In genomic region chr19:49407079-49407478, GRCh38 we compare ENCODE assay signal across 40 cellular contexts. TPM values are rescaled to one million over a fixed set of nuclear protein-coding genes. Genes with fewer than 3 reads are reported as not detected.
"Had no signal": no experiment of that assay in that cellular context is flagged by ENCODE, and none has a peak within 500 bp of the region (broad histone marks: within the 10 kb centered on the region; RNA-seq: fewer than 3 reads in every experiment).

No MANE protein-coding gene starts in this region.

- H3K4me3 ChIP-seq: PC-9 had no signal

- H3K27me3 Mint-ChIP-seq: activated naive CD8-positive, alpha-beta T cell; activated naive CD8-positive, alpha-beta T cell treated with anti-CD3 and anti-CD28 coated beads, Interleukin-2, amount 50 U/mL, for 24 hours had no signal

- ATAC-seq: activated naive CD8-positive, alpha-beta T cell treated with anti-CD3 and anti-CD28 coated beads, Interleukin-2, amount 50 U/mL, for 24 hours; Right ventricle myocardium inferior; SK-N-SH treated with all-trans-retinoic acid at 6 μM for 48 hours had no signal

- H3K36me3 Mint-ChIP-seq: activated naive CD4-positive, alpha-beta T cell treated with anti-CD3 and anti-CD28 coated beads, Interleukin-2, amount 10 ng/mL, durations not matched to agents 7 days and 5 days; activated naive CD8-positive, alpha-beta T cell; brain had no signal

- H2AFZ ChIP-seq: PC-9 had no signal

- DNase-seq: activated CD4-positive, alpha-beta T cell treated with anti-CD3 and anti-CD28 coated beads for 1 hour; activated CD4-positive, alpha-beta T cell treated with anti-CD3 and anti-CD28 coated beads for 48 hours; activated CD4-positive, alpha-beta T cell treated with anti-CD3 and anti-CD28 coated beads, Interleukin-2, amount 50 U/mL, for 48 hours; activated CD4-positive, CD25-positive, alpha-beta regulatory T cell; activated CD8-positive, alpha-beta memory T cell treated with anti-CD3 and anti-CD28 coated beads, Interleukin-2, amount 50 U/mL, for 4 hours; activated effector memory CD4-positive, alpha-beta T cell treated with Interleukin-2 at 50 U/mL for 16 hours; activated naive CD4-positive, alpha-beta T cell treated with anti-CD3 and anti-CD28 coated beads, Interleukin-2, amount 10 ng/mL, durations not matched to agents 7 days and 5 days; activated naive CD8-positive, alpha-beta T cell treated with anti-CD3 and anti-CD28 coated beads, Interleukin-2, amount 50 U/mL, for 24 hours; activated T-cell treated with anti-CD3 and anti-CD28 coated beads for 4 hours; activated T-cell treated with anti-CD3 and anti-CD28 coated beads, Interleukin-2, amount 50 U/mL, for 4 hours; anterior cingulate cortex; central memory CD4-positive, alpha-beta T cell; MM.1S; MV-4-11; NCI-H1092; NCI-H1436 treated with DMSO at 0.1 percent for 48 hours; NCI-H1694 treated with DMSO at 0.1 percent for 48 hours; NCI-H2029; NCI-H2107; NCI-H2171; NCI-H510A; NCI-H526; NCI-H748 treated with DMSO at 0.1 percent for 48 hours; NK-92 treated with Interleukin-12 subunit alpha and Interleukin-12 subunit beta, amount 100 ng/mL, for 24 hours; PC-9; SIG-M5; SW 1271; T-helper 1 cell; T1000; WERI-Rb-1 had no signal

- H3K27ac Mint-ChIP-seq: activated naive CD4-positive, alpha-beta T cell treated with anti-CD3 and anti-CD28 coated beads, Interleukin-2, amount 10 ng/mL, durations not matched to agents 7 days and 5 days; activated naive CD8-positive, alpha-beta T cell; activated naive CD8-positive, alpha-beta T cell treated with anti-CD3 and anti-CD28 coated beads, Interleukin-2, amount 50 U/mL, for 24 hours had no signal

- H3K4me3 Mint-ChIP-seq: activated naive CD4-positive, alpha-beta T cell treated with anti-CD3 and anti-CD28 coated beads, Interleukin-2, amount 10 ng/mL, durations not matched to agents 7 days and 5 days; activated naive CD8-positive, alpha-beta T cell; activated naive CD8-positive, alpha-beta T cell treated with anti-CD3 and anti-CD28 coated beads, Interleukin-2, amount 50 U/mL, for 24 hours; activated T-cell treated with anti-CD3 and anti-CD28 coated beads, Interleukin-2, amount 50 U/mL, for 4 hours; activated T-helper 1 cell treated with anti-CD3 and anti-CD28 coated beads, Interleukin-12 subunit alpha, Interleukin-12 subunit beta, Interleukin-2, Interleukin-4 antibody, amounts not matched to agents 30 ng/mL and 10 ng/mL and 1 ng/mL, durations not matched to agents 14 hours and 24 hours and 36 hours; brain had no signal

- H3K36me3 ChIP-seq: WERI-Rb-1 had no signal

- H3K4me2 ChIP-seq: PC-9 had no signal

- H3K27ac ChIP-seq: PC-9, RWPE1, WERI-Rb-1 had no signal

- H3K9me3 Mint-ChIP-seq: activated naive CD4-positive, alpha-beta T cell treated with anti-CD3 and anti-CD28 coated beads, Interleukin-2, amount 10 ng/mL, durations not matched to agents 7 days and 5 days; activated naive CD8-positive, alpha-beta T cell treated with anti-CD3 and anti-CD28 coated beads, Interleukin-2, amount 50 U/mL, for 24 hours; activated T-cell treated with anti-CD3 and anti-CD28 coated beads, Interleukin-2, amount 50 U/mL, for 4 hours; activated T-helper 1 cell treated with anti-CD3 and anti-CD28 coated beads, Interleukin-12 subunit alpha, Interleukin-12 subunit beta, Interleukin-2, Interleukin-4 antibody, amounts not matched to agents 30 ng/mL and 10 ng/mL and 1 ng/mL, durations not matched to agents 14 hours and 24 hours and 36 hours had no signal

RNA-seq across cellular contexts. Expression of gene PTH2, which starts 16.2 kb away (rescaled TPM):
- total RNA-seq: activated T-cell treated with anti-CD3 and anti-CD28 coated beads, Interleukin-2, amount 50 U/mL, for 4 hours; activated T-helper 1 cell treated with anti-CD3 and anti-CD28 coated beads, Interleukin-12 subunit alpha, Interleukin-12 subunit beta, Interleukin-2, Interleukin-4 antibody, amounts not matched to agents 30 ng/mL and 10 ng/mL and 1 ng/mL, durations not matched to agents 14 hours and 24 hours and 36 hours; cerebellum; PC-9; Right ventricle myocardium inferior; SK-MEL-5; T-helper 2 cell treated with Interferon-gamma antibody and Interleukin-4, amounts not matched to agents 100 ng/mL and 5 ng/mL, for 36 hours had no signal

RNA-seq across cellular contexts. Expression of gene GFY, which starts 18.1 kb away (rescaled TPM):
- total RNA-seq: activated T-cell treated with anti-CD3 and anti-CD28 coated beads, Interleukin-2, amount 50 U/mL, for 4 hours; activated T-helper 1 cell treated with anti-CD3 and anti-CD28 coated beads, Interleukin-12 subunit alpha, Interleukin-12 subunit beta, Interleukin-2, Interleukin-4 antibody, amounts not matched to agents 30 ng/mL and 10 ng/mL and 1 ng/mL, durations not matched to agents 14 hours and 24 hours and 36 hours; cerebellum; OCI-LY7; PC-9; Right ventricle myocardium inferior; SK-MEL-5; T-helper 2 cell treated with Interferon-gamma antibody and Interleukin-4, amounts not matched to agents 100 ng/mL and 5 ng/mL, for 36 hours had no signal

RNA-seq across cellular contexts. Expression of gene KASH5, which starts 19.0 kb away (rescaled TPM):
- total RNA-seq: activated T-helper 1 cell treated with anti-CD3 and anti-CD28 coated beads, Interleukin-12 subunit alpha, Interleukin-12 subunit beta, Interleukin-2, Interleukin-4 antibody, amounts not matched to agents 30 ng/mL and 10 ng/mL and 1 ng/mL, durations not matched to agents 14 hours and 24 hours and 36 hours; cerebellum; Right ventricle myocardium inferior; SK-MEL-5 had no signal

RNA-seq across cellular contexts. Expression of gene DKKL1, which starts 43.4 kb away (rescaled TPM):
- total RNA-seq: activated T-cell treated with anti-CD3 and anti-CD28 coated beads, Interleukin-2, amount 50 U/mL, for 4 hours; activated T-helper 1 cell treated with anti-CD3 and anti-CD28 coated beads, Interleukin-12 subunit alpha, Interleukin-12 subunit beta, Interleukin-2, Interleukin-4 antibody, amounts not matched to agents 30 ng/mL and 10 ng/mL and 1 ng/mL, durations not matched to agents 14 hours and 24 hours and 36 hours; PC-9; Right ventricle myocardium inferior; T-helper 2 cell treated with Interferon-gamma antibody and Interleukin-4, amounts not matched to agents 100 ng/mL and 5 ng/mL, for 36 hours had no signal
